ENCODE assay signal across 8 cellular contexts in the genomic region with DNA sequence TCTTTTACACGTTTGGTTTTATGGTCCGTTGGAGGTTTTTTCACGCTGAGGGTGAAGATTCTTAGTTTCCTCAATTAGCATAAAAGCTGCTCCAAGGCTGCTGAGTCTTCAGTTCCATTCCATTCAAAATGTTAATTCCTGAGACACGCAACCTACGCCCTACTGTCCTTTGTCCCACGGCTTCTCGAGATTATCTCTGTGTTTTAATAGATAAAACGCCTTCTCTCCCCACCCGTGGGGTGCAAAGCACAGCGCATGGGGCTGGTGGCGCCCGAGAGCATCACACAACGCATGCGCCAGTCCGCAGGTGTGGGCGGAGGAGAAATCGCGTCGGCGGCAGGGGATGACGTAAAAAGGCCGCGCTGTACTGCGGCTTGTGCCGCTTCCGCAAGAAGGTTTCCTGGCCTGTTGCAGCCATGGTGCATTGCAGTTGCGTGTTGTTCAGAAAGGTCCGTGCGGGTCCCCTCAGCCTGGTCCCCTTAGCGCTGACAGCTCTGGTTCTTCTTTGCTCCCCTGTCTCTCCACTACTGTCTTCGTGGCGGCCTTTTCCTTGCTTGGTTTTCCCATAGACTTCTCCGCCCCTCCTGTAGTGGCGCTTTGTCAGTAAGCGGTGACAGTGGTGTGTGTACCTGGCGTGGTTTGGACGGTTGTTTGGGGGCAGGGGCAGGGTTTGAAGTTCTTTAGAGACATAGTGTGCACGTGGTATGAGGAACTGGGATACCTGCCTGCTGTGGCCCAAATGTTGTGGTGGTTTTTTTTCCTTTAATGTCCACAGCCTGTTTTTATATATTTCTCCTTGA. TPM values are rescaled to one million over a fixed set of nuclear protein-coding genes. Genes with fewer than 3 reads are reported as not detected.
A peak's percentile ranks its signal among the peaks of the same experiment; 100 is the strongest.
DNase-seq lines count a peak whose midpoint lies in the region; TF ChIP-seq lines count a peak whose summit lies in the region.

TSS of gene GTPBP10 (plus strand) at position 391 of the 800 bp plus-strand sequence. CDS start at position 417, 26 bp downstream.

- no peaks in the 10 kb centered on the region; the same call in 1 of the 2 replicates for H3K36me3 ChIP-seq in GM06990 (ENCODE audit: control insufficient read depth, insufficient read depth, low read length)

- TF ChIP-seq CTCF in GM06990 (IDR thresholded peaks at IDR 0.05; ENCODE audit: insufficient read depth, low read length, poor library complexity, severe bottlenecking) (peak; percentile 86), HFF-Myc (IDR thresholded peaks at IDR 0.05; ENCODE audit: low read depth, low read length, missing control alignments) (peak; percentile 58)

- H3K36me3 Mint-ChIP-seq in activated naive CD4-positive, alpha-beta T cell treated with anti-CD3 and anti-CD28 coated beads for 36 hours (ENCODE audit: low read depth), result peaks cover 16% of the 10 kb centered on the region

- H3K27me3 Mint-ChIP-seq in activated naive CD4-positive, alpha-beta T cell treated with anti-CD3 and anti-CD28 coated beads for 36 hours (ENCODE audit: low read depth), result no peaks in the 10 kb centered on the region

- in situ Hi-C loops in SK-MEL-5 (cut with HindIII; ENCODE audit: low pct_unique_long_range_greater_than_20kb, low sequenced_read_pairs), result no loop called here

- H3K27me3 ChIP-seq in GM06990 (replicated peaks; ENCODE audit: control insufficient read depth, insufficient read depth, low read length), result no peaks in the 10 kb centered on the region

- intact Hi-C loops in activated naive CD4-positive, alpha-beta T cell treated with anti-CD3 and anti-CD28 coated beads for 36 hours (cut with micrococcal nuclease), result loop anchor here (1.0 to 10.0 kb wide), 9 partner anchors 57 to 1900 kb away; partner anchors contain the start of genes AKAP9, CDK14, CFAP69 and CLDN12

- peaks cover 34% of the 10 kb centered on the region for H3K4me1 Mint-ChIP-seq in activated naive CD4-positive, alpha-beta T cell treated with anti-CD3 and anti-CD28 coated beads for 36 hours (ENCODE audit: low read depth)

- CTCF ChIA-PET in activated naive CD4-positive, alpha-beta T cell treated with anti-CD3 and anti-CD28 coated beads for 36 hours (lab: Charles Lee), result interaction anchor here (0.5 to 2.1 kb wide), 8 partner anchors 37 to 1613 kb away, joined by 3 to 15 read pairs (median 3); partner anchors contain the start of genes CLDN12, STEAP1 and STEAP2

- H3K4me3 ChIP-seq in GM06990 (replicated peaks; ENCODE audit: low read depth, low read length), result peak within 1 kb of the TSS; percentile 80
- peak within 1 kb of the TSS; percentile 73 for H3K4me3 ChIP-seq in HFF-Myc (replicated peaks; ENCODE audit: low read depth, low read length)

- H3K27ac Mint-ChIP-seq in activated naive CD4-positive, alpha-beta T cell treated with anti-CD3 and anti-CD28 coated beads for 36 hours, result peak within 1 kb of the TSS; percentile 96

- peak within 1 kb of the TSS; percentile 94 for H3K4me3 Mint-ChIP-seq in activated naive CD4-positive, alpha-beta T cell treated with anti-CD3 and anti-CD28 coated beads for 36 hours

- DNase-seq in GM06990 (ENCODE audit: extremely low read depth, insufficient read length) (peak; percentile 95), HFF-Myc (ENCODE audit: extremely low read depth, low read depth) (peak; percentile 81), MV-4-11 (lab: John Stamatoyannopoulos, UW) (peak; percentile 93), SK-MEL-5 (ENCODE audit: low read depth, low spot score) (peak; percentile 97), germinal center (ENCODE audit: low spot score) (peak; percentile 94), non-pigmented ciliary epithelial cell (ENCODE audit: low read depth) (peak; percentile 80), superior temporal gyrus (ENCODE audit: extremely low spot score) (peak; percentile 98)
- DNase-seq in activated naive CD4-positive, alpha-beta T cell treated with anti-CD3 and anti-CD28 coated beads for 36 hours, result peak; percentile 96

- no peaks in the 10 kb centered on the region for H3K9me3 Mint-ChIP-seq in activated naive CD4-positive, alpha-beta T cell treated with anti-CD3 and anti-CD28 coated beads for 36 hours

RNA-seq across cellular contexts. Expression of gene GTPBP10, which starts in this region (rescaled TPM):
- total RNA-seq in SK-MEL-5 (2014; rRNA removed; shearing (Covaris generic)), result 44.1 and 48.8 TPM in 2 replicates
- 23.6 and 30.7 TPM in 2 replicates for polyA plus RNA-seq in SK-MEL-5 (2015; cell fraction: cytosol; rRNA removed)
- polyA plus RNA-seq in SK-MEL-5 (2015; cell fraction: nucleus; rRNA removed), result 41.2 and 56.2 TPM in 2 replicates
- total RNA-seq in activated naive CD4-positive, alpha-beta T cell treated with anti-CD3 and anti-CD28 coated beads for 36 hours, result 10 to 100 TPM; 35.8 to 39.3 TPM

Comparison
In these comparisons a context has a peak if more than half of its experiments do, and no peak if none do; other contexts are left out.
1. Peak in every context shown above with its lines: DNase-seq and H3K4me3 ChIP-seq.